ENCODE assay signal across 1 cellular context in the genomic region with DNA sequence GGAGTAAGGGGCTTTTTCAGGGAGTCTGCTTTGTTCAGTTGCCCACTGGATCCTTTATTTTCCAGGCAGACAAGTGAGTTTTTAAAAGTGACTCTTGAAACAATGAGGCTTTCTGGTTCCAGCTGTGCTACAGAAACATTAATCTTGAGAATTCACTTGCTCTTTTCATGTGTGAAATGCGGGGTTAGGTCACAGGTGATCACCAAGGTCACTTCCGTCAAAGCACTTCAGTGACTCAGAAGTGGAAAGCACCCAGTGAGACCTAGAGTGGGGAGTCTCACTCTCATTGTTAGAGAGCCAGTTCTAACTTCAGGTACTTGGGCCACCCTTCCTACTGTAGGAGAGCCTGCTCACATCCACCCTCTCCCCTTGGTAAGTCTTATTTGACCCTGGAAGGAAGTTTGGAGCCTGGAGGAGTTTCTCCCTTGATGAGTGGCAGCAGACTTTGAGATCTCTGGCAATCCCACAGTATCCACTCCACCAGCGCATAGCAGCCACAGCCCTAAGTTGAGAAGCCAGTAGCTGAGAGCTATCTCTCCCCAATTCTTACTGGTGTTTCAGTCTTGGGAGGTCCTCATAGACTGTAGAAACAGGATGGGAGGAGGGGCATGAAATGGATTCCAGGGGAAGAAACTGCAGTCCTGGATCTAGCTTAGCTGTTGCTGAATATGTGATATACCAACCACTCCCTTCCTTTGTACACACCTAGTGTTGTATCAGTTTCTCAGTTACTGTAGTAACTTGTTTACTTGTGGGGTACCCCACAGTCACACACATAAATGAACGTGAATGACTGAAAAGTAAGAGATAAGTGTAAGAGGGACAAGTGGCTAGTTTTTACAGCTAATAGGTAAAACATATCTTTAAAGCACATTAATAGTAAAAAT.
TF ChIP-seq lines count a peak whose summit lies in the region.

No MANE protein-coding gene starts in this region.

TF ChIP-seq in WTC11, 78 proteins besides CTCF, POLR2A, EP300 and RAD21 (continued from another document):
- TF ChIP-seq, protein P1, sequence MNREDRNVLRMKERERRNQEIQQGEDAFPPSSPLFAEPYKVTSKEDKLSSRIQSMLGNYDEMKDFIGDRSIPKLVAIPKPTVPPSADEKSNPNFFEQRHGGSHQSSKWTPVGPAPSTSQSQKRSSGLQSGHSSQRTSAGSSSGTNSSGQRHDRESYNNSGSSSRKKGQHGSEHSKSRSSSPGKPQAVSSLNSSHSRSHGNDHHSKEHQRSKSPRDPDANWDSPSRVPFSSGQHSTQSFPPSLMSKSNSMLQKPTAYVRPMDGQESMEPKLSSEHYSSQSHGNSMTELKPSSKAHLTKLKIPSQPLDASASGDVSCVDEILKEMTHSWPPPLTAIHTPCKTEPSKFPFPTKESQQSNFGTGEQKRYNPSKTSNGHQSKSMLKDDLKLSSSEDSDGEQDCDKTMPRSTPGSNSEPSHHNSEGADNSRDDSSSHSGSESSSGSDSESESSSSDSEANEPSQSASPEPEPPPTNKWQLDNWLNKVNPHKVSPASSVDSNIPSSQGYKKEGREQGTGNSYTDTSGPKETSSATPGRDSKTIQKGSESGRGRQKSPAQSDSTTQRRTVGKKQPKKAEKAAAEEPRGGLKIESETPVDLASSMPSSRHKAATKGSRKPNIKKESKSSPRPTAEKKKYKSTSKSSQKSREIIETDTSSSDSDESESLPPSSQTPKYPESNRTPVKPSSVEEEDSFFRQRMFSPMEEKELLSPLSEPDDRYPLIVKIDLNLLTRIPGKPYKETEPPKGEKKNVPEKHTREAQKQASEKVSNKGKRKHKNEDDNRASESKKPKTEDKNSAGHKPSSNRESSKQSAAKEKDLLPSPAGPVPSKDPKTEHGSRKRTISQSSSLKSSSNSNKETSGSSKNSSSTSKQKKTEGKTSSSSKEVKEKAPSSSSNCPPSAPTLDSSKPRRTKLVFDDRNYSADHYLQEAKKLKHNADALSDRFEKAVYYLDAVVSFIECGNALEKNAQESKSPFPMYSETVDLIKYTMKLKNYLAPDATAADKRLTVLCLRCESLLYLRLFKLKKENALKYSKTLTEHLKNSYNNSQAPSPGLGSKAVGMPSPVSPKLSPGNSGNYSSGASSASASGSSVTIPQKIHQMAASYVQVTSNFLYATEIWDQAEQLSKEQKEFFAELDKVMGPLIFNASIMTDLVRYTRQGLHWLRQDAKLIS (CRISPR knock-in tag; IDR thresholded peaks at IDR 0.05; ENCODE audit: borderline replicate concordance) = no peak
- TF ChIP-seq NFYB (CRISPR knock-in tag; conservative IDR thresholded peaks at IDR 0.05; ENCODE audit: low read depth) = no peak
- no peak for TF ChIP-seq ZNF232 (CRISPR knock-in tag; IDR thresholded peaks at IDR 0.05)
- no peak for TF ChIP-seq CBFB (CRISPR knock-in tag; IDR thresholded peaks at IDR 0.05; ENCODE audit: low read depth)
- no peak for TF ChIP-seq SMAD3 (CRISPR knock-in tag; IDR thresholded peaks at IDR 0.05; ENCODE audit: borderline replicate concordance)
- TF ChIP-seq SP1 (CRISPR knock-in tag; conservative IDR thresholded peaks at IDR 0.05) = no peak
TF ChIP-seq in WTC11: peak in this region for 0.
